Comparison of ENCODE assay signal across 24 cellular contexts in the genomic region with DNA sequence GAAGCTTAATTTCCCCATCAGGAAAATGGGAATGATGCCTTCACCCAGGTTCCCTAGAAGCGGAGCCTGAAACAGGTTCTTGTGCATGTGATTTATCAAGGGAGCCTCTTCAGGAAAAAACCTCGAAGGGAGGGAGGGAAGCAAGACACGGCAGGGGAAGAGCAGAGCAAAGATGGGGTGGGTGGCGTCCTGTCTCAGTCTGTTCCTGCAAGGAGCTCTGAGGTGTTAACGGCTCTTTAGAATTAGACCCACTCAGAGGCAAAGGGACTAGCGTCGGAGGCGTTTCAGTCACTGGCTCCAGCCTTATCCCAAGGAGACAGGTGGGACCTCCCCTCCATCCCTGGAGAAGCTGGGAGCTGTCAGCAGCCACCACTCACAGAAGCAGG.
"Had no signal": no experiment of that assay in that cellular context is flagged by ENCODE, and none has a peak within 500 bp of the region (broad histone marks: within the 10 kb centered on the region; RNA-seq: fewer than 3 reads in every experiment).

No MANE protein-coding gene starts in this region.

- H3K4me3 Mint-ChIP-seq: central memory CD8-positive, alpha-beta T cell; dendritic cell treated with granulocyte-macrophage colony-stimulating factor and Interleukin-4, amounts not matched to agents 40 ng/mL and 50 ng/mL, for 4 days; endodermal cell; natural killer cell treated with Interleukin-12 subunit alpha and Interleukin-12 subunit beta and Interleukin-15 and Interleukin-18, amount 100 ng/mL, for 72 hours; neural crest cell; stimulated activated naive B cell treated with anti-CD40 and anti-IgM and Interleukin-4, amounts not matched to agents 10 μg/mL and 1 μg/mL and 100 μg/mL, for 72 hours; stimulated activated naive CD8-positive, alpha-beta T cell treated with anti-CD3 and anti-CD28 coated beads, Interleukin-15, Interleukin-2, amounts not matched to agents 100 ng/mL and 50 ng/mL, for 24 hours had no signal

- H3K4me3 ChIP-seq: colonic mucosa, lower lobe of right lung, pancreas, right atrium auricular region, suprapubic skin had no signal

- H3K4me1 ChIP-seq: colonic mucosa, lower lobe of right lung had no signal

- H3K27me3 ChIP-seq: colonic mucosa, foreskin keratinocyte, neutrophil, pancreas, right atrium auricular region, suprapubic skin had no signal

- ATAC-seq: esophagus mucosa; foreskin keratinocyte; left ventricle myocardium superior; lower lobe of right lung; natural killer cell treated with Interleukin-12 subunit alpha and Interleukin-12 subunit beta and Interleukin-15 and Interleukin-18, amount 100 ng/mL, for 72 hours; pancreas; stimulated activated naive B cell treated with anti-CD40 and anti-IgM and Interleukin-4, amounts not matched to agents 10 μg/mL and 1 μg/mL and 100 μg/mL, for 72 hours had no signal

- H3K4me1 Mint-ChIP-seq: endodermal cell had no signal

- H3K27ac Mint-ChIP-seq: dendritic cell treated with granulocyte-macrophage colony-stimulating factor and Interleukin-4, amounts not matched to agents 40 ng/mL and 50 ng/mL, for 4 days; endodermal cell; natural killer cell treated with Interleukin-12 subunit alpha and Interleukin-12 subunit beta and Interleukin-15 and Interleukin-18, amount 100 ng/mL, for 72 hours; stimulated activated naive CD8-positive, alpha-beta T cell treated with anti-CD3 and anti-CD28 coated beads, Interleukin-15, Interleukin-2, amounts not matched to agents 100 ng/mL and 50 ng/mL, for 24 hours had no signal

- H3K27me3 Mint-ChIP-seq: central memory CD8-positive, alpha-beta T cell; dendritic cell treated with granulocyte-macrophage colony-stimulating factor and Interleukin-4, amounts not matched to agents 40 ng/mL and 50 ng/mL, for 4 days; naive B cell; natural killer cell treated with Interleukin-12 subunit alpha and Interleukin-12 subunit beta and Interleukin-15 and Interleukin-18, amount 100 ng/mL, for 72 hours; stimulated activated naive B cell treated with anti-CD40 and anti-IgM and Interleukin-4, amounts not matched to agents 10 μg/mL and 1 μg/mL and 100 μg/mL, for 72 hours; stimulated activated naive CD8-positive, alpha-beta T cell treated with anti-CD3 and anti-CD28 coated beads, Interleukin-15, Interleukin-2, amounts not matched to agents 100 ng/mL and 50 ng/mL, for 24 hours had no signal

- H3K27ac ChIP-seq: colonic mucosa, epithelial cell of prostate, foreskin keratinocyte, lower lobe of right lung, neutrophil, pancreas, right atrium auricular region, suprapubic skin had no signal

- DNase-seq: colonic mucosa; effector CD8-positive, alpha-beta T cell; endodermal cell; foreskin keratinocyte; hypothalamus; lower lobe of right lung; naive B cell; small intestine; stimulated activated CD4-positive, alpha-beta T cell treated with anti-CD3 and anti-CD28 coated beads, Interleukin-15, amount 100 ng/mL, for 24 hours; stimulated activated CD4-positive, alpha-beta T cell treated with anti-CD3 and anti-CD28 coated beads, Interleukin-2, amount 100 ng/mL, for 48 hours; stimulated activated naive B cell treated with anti-CD40 and anti-IgM and Interleukin-4, amounts not matched to agents 10 μg/mL and 1 μg/mL and 100 μg/mL, for 72 hours; trophoblast cell had no signal

- H3K9me3 Mint-ChIP-seq: central memory CD8-positive, alpha-beta T cell; dendritic cell treated with granulocyte-macrophage colony-stimulating factor and Interleukin-4, amounts not matched to agents 40 ng/mL and 50 ng/mL, for 4 days; endodermal cell; naive B cell; natural killer cell treated with Interleukin-12 subunit alpha and Interleukin-12 subunit beta and Interleukin-15 and Interleukin-18, amount 100 ng/mL, for 72 hours; neural crest cell; stimulated activated naive CD8-positive, alpha-beta T cell treated with anti-CD3 and anti-CD28 coated beads, Interleukin-15, Interleukin-2, amounts not matched to agents 100 ng/mL and 50 ng/mL, for 24 hours had no signal

- H3K9me3 ChIP-seq: colonic mucosa, lower lobe of right lung, neutrophil, pancreas, right atrium auricular region, suprapubic skin had no signal
